8 cellular contexts compared by ENCODE assay signal in the genomic region with DNA sequence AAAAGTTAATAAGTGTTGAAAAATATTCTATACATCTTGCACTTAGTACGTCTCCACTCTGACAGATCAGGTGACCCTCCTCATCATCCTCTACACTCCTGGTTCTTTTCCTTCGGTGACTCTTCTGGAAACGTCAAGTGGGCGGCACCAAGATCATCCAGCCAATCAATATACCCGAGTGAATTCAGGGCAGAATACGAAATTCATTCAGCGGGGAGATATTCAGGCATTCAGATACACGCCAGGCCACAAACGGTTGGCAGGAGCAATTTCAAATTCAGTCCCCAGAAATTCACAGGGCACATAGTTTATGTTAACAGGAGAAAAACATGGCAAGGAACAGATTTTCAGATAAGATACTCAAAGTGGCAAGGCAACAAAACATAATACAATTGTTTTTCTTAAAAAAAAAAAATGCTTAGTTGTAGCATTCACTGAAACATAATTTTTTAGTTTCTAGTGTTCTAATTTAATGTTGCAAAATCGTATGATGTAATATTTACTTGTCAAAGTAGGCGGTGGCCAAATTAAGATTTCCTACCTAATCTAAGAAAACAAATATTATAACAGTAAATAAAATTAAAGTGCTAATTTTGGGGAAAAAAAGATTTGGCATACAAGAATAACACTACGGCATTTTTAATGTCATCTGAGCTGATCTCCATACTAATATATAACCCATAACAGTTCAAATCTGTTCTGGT. TPM values are rescaled to one million over a fixed set of nuclear protein-coding genes. Genes with fewer than 3 reads are reported as not detected.
A peak's percentile ranks its signal among the peaks of the same experiment; 100 is the strongest.
DNase-seq lines count a peak whose midpoint lies in the region; ATAC-seq and TF ChIP-seq lines count a peak whose summit lies in the region.

No MANE protein-coding gene starts in this region.

- peak overlapping the region; percentile 100 for H3K4me3 ChIP-seq in CD4-positive, CD25-positive, alpha-beta regulatory T cell (ENCODE audit: low read depth, low read length)
- H3K4me3 ChIP-seq in fibroblast of lung (replicated peaks in 1 of 4; ENCODE audit: control extremely low read depth in 1 of 4, insufficient read depth in 1 of 4, low read depth in 3 of 4, low read length in 4 of 4), result peak overlapping the region; percentile 93 to 100 (median 100)
- H3K4me3 ChIP-seq in parathyroid adenoma (ENCODE audit: low read depth, low read length), result peak overlapping the region; percentile 92

- no peak overlapping the region for H3K9ac ChIP-seq in fibroblast of lung (ENCODE audit: insufficient read depth, low read length)
- H3K9ac ChIP-seq in parathyroid adenoma, result no peak overlapping the region

- peaks cover 50% of the 10 kb centered on the region for H3K4me1 ChIP-seq in CD4-positive, CD25-positive, alpha-beta regulatory T cell (ENCODE audit: control insufficient read depth, insufficient read depth, low read length, poor library complexity, severe bottlenecking)
- H3K4me1 ChIP-seq in fibroblast of lung (ENCODE audit: control insufficient read depth, extremely low read depth, insufficient read depth, low read length) (peaks cover 7% of the 10 kb centered on the region), parathyroid adenoma (peaks cover 9% of the 10 kb centered on the region)

- peak overlapping the region; percentile 79 for H3K4me2 ChIP-seq in fibroblast of lung (ENCODE audit: extremely low read depth, insufficient read depth, low read length)
- H3K4me2 ChIP-seq in parathyroid adenoma (ENCODE audit: low read length), result peak overlapping the region; percentile 89

- H3K4me3 Mint-ChIP-seq in CD4-positive, CD25-positive, alpha-beta regulatory T cell, result peak overlapping the region; percentile 93 to 97 (median 94)
- no peak overlapping the region for H3K4me3 Mint-ChIP-seq in WTC11

- H3K4me1 Mint-ChIP-seq in CD4-positive, CD25-positive, alpha-beta regulatory T cell, result peaks cover 33 to 67% (median 49%) of the 10 kb centered on the region in 4 donors
- peaks cover 24% of the 10 kb centered on the region for H3K4me1 Mint-ChIP-seq in WTC11

- peaks cover 67% of the 10 kb centered on the region for H3K36me3 ChIP-seq in CD4-positive, CD25-positive, alpha-beta regulatory T cell (ENCODE audit: control insufficient read depth, insufficient read depth, low read length)
- H3K36me3 ChIP-seq in fibroblast of lung (ENCODE audit: control insufficient read depth, insufficient read depth, low read length) (peaks cover 17% of the 10 kb centered on the region), parathyroid adenoma (ENCODE audit: control insufficient read depth, insufficient read depth, low read length) (peaks cover 6% of the 10 kb centered on the region)

- peaks cover 0 to 3% (median 0%) of the 10 kb centered on the region in 7 donors for H3K9me3 Mint-ChIP-seq in CD4-positive, CD25-positive, alpha-beta regulatory T cell
- H3K9me3 Mint-ChIP-seq in WTC11, result no peaks in the 10 kb centered on the region

- H3K79me2 ChIP-seq in fibroblast of lung (ENCODE audit: control insufficient read depth, insufficient read depth, low read length) (peaks cover 80% of the 10 kb centered on the region), parathyroid adenoma (peaks cover 52% of the 10 kb centered on the region)

- ATAC-seq in CD4-positive, CD25-positive, alpha-beta regulatory T cell (ENCODE audit: low read depth in 2 of 2), result no peak
- no peak for ATAC-seq in WTC11
- no peak for ATAC-seq in HG03025 (IDR thresholded peaks at IDR 0.05; ENCODE audit: low FRiP score, unreplicated experiment)
- no peak for ATAC-seq in GM19467 (IDR thresholded peaks at IDR 0.05; ENCODE audit: unreplicated experiment)

- H2AFZ ChIP-seq in fibroblast of lung (ENCODE audit: low read length), result no peak overlapping the region
- no peak overlapping the region for H2AFZ ChIP-seq in parathyroid adenoma

- no peaks in the 10 kb centered on the region for H3K9me3 ChIP-seq in CD4-positive, CD25-positive, alpha-beta regulatory T cell (ENCODE audit: control insufficient read depth in 2 of 2, low read length in 2 of 2)
- H3K9me3 ChIP-seq in fibroblast of lung (ENCODE audit: control insufficient read depth, insufficient read depth, low read depth, low read length) (no peaks in the 10 kb centered on the region), parathyroid adenoma (ENCODE audit: control insufficient read depth, low read length) (no peaks in the 10 kb centered on the region)

- no peak for TF ChIP-seq CTCF in WTC11 (IDR thresholded peaks at IDR 0.05)
- no peak for TF ChIP-seq CTCF in fibroblast of lung (conservative IDR thresholded peaks at IDR 0.05 in 1 of 2, IDR thresholded peaks at IDR 0.05 in 1 of 2; ENCODE audit: low read depth in 1 of 2, low read length in 2 of 2)
- TF ChIP-seq CTCF in parathyroid adenoma (IDR thresholded peaks at IDR 0.05), result no peak

- CTCF ChIA-PET in WTC11 (lab: Charles Lee), result no interaction called here

- H3K27me3 ChIP-seq in CD4-positive, CD25-positive, alpha-beta regulatory T cell (ENCODE audit: control insufficient read depth, insufficient read depth, low read length), result no peaks in the 10 kb centered on the region
- no peaks in the 10 kb centered on the region for H3K27me3 ChIP-seq in fibroblast of lung (ENCODE audit: control insufficient read depth, insufficient read depth, low read length)
- H3K27me3 ChIP-seq in parathyroid adenoma (ENCODE audit: control insufficient read depth, insufficient read depth, low read length), result no peaks in the 10 kb centered on the region

- peaks cover 60% of the 10 kb centered on the region for H3K36me3 Mint-ChIP-seq in CD4-positive, CD25-positive, alpha-beta regulatory T cell
- H3K36me3 Mint-ChIP-seq in WTC11, result peaks cover 57% of the 10 kb centered on the region

- H3K27ac ChIP-seq in CD4-positive, CD25-positive, alpha-beta regulatory T cell (ENCODE audit: insufficient read depth, low read length, poor library complexity, severe bottlenecking), result peak overlapping the region; percentile 100
- no peak overlapping the region for H3K27ac ChIP-seq in fibroblast of lung (ENCODE audit: insufficient read depth, low read length)
- H3K27ac ChIP-seq in parathyroid adenoma, result peak overlapping the region; percentile 55

- POLR2A ChIA-PET in WTC11 (lab: Charles Lee), result no interaction called here

- H3K27ac Mint-ChIP-seq in CD4-positive, CD25-positive, alpha-beta regulatory T cell, result peak overlapping the region; percentile 22 to 100 (median 70)
- peak overlapping the region; percentile 90 for H3K27ac Mint-ChIP-seq in WTC11

- H4K20me1 ChIP-seq in fibroblast of lung (ENCODE audit: control insufficient read depth, extremely low read depth, insufficient read depth, low read length), result peaks cover 11% of the 10 kb centered on the region

- peak in 2 of 3 donors; percentile 12 to 28 for DNase-seq in CD4-positive, CD25-positive, alpha-beta regulatory T cell
- DNase-seq in WTC11 (ENCODE audit: low spot score) (no peak), fibroblast of lung (ENCODE audit: low read depth in 2 of 2) (peak; percentile 37 to 43), SKM-1 (lab: John Stamatoyannopoulos, UW; ENCODE audit: unreplicated experiment) (no peak), NCI-H345 treated with DMSO at 0.1 percent for 48 hours (lab: John Stamatoyannopoulos, UW; ENCODE audit: unreplicated experiment) (no peak)

- H3K27me3 Mint-ChIP-seq in CD4-positive, CD25-positive, alpha-beta regulatory T cell, result peaks cover 10% of the 10 kb centered on the region
- H3K27me3 Mint-ChIP-seq in WTC11 (ENCODE audit: low read depth), result no peaks in the 10 kb centered on the region

TF ChIP-seq in WTC11, 78 proteins besides CTCF, POLR2A, EP300 and RAD21:
- no peak for TF ChIP-seq ZNF138 (CRISPR knock-in tag; conservative IDR thresholded peaks at IDR 0.05)
- no peak for TF ChIP-seq FOXK1 (CRISPR knock-in tag; IDR thresholded peaks at IDR 0.05)

RNA-seq across cellular contexts. Expression of a gene that starts 4.2 kb away (rescaled TPM):
- 1,274 TPM for total RNA-seq in CD4-positive, CD25-positive, alpha-beta regulatory T cell
- polyA plus RNA-seq in CD4-positive, CD25-positive, alpha-beta regulatory T cell, result 10 to 100 TPM; 36.5 to 54.5 (median 42.3) TPM
- total RNA-seq in WTC11 (2021), result 25.5 to 29.5 TPM (median 25.7 TPM) in 3 replicates
- 68.5 and 76.8 TPM in 2 replicates for total RNA-seq in fibroblast of lung
- 44.1 and 104 TPM in 2 replicates for polyA plus RNA-seq in fibroblast of lung
- 21.9 and 50.5 TPM in 2 replicates for polyA plus RNA-seq in fibroblast of lung (2012)
- polyA minus RNA-seq in fibroblast of lung (ENCODE audit: low replicate concordance), result 2.6 and 3.7 TPM in 2 replicates

RNA-seq across cellular contexts. Expression of a gene that starts 28.6 kb away (rescaled TPM):
- 29.1 TPM for total RNA-seq in CD4-positive, CD25-positive, alpha-beta regulatory T cell
- polyA plus RNA-seq in CD4-positive, CD25-positive, alpha-beta regulatory T cell, result 10 to 100 TPM; 15.3 to 45.4 (median 34.6) TPM
- 39.3 to 51.8 TPM (median 49.9 TPM) in 3 replicates for total RNA-seq in WTC11 (2021)
- 66.9 and 76.8 TPM in 2 replicates for total RNA-seq in fibroblast of lung
- 28.2 and 58.9 TPM in 2 replicates for polyA plus RNA-seq in fibroblast of lung
- 17.0 and 39.8 TPM in 2 replicates for polyA plus RNA-seq in fibroblast of lung (2012)
- 1.1 and 5.6 TPM in 2 replicates for polyA minus RNA-seq in fibroblast of lung (ENCODE audit: low replicate concordance)

RNA-seq across cellular contexts. Expression of a gene that starts 28.9 kb away (rescaled TPM):
- total RNA-seq in CD4-positive, CD25-positive, alpha-beta regulatory T cell, result 9.9 TPM
- polyA plus RNA-seq in CD4-positive, CD25-positive, alpha-beta regulatory T cell, result 10 to 100 TPM; 22.6 to 30.0 (median 24.3) TPM
- total RNA-seq in WTC11 (2021) (49.1 to 51.2 TPM (median 50.6 TPM) in 3 replicates), fibroblast of lung (21.0 and 23.6 TPM in 2 replicates)
- 40.7 and 45.5 TPM in 2 replicates for polyA plus RNA-seq in fibroblast of lung
- 15.9 and 19.9 TPM in 2 replicates for polyA plus RNA-seq in fibroblast of lung (2012)
- 6.1 and 15.0 TPM in 2 replicates for polyA minus RNA-seq in fibroblast of lung (ENCODE audit: low replicate concordance)

RNA-seq across cellular contexts. Expression of a gene that starts 48.5 kb away (rescaled TPM):
- total RNA-seq in CD4-positive, CD25-positive, alpha-beta regulatory T cell, result 261 TPM
- polyA plus RNA-seq in CD4-positive, CD25-positive, alpha-beta regulatory T cell, result 100 to 1,000 TPM; 181 to 253 (median 221) TPM
- total RNA-seq in WTC11 (2021) (191 to 255 TPM (median 208 TPM) in 3 replicates), fibroblast of lung (425 and 429 TPM in 2 replicates)
- polyA plus RNA-seq in fibroblast of lung, result 296 and 325 TPM in 2 replicates
- 318 and 372 TPM in 2 replicates for polyA plus RNA-seq in fibroblast of lung (2012)
- 154 and 241 TPM in 2 replicates for polyA minus RNA-seq in fibroblast of lung (ENCODE audit: low replicate concordance)

Comparison
In these comparisons a context has a peak if more than half of its experiments do, and no peak if none do; other contexts are left out.
1. DNase-seq: peak in CD4-positive, CD25-positive, alpha-beta regulatory T cell (2 of 3) and fibroblast of lung (2 of 2); none in WTC11 (single experiment), SKM-1 (single experiment) and NCI-H345 treated with DMSO at 0.1 percent for 48 hours (single experiment).
2. RNA of a gene that starts 4.2 kb away (total RNA-seq): 1,274 TPM in CD4-positive, CD25-positive, alpha-beta regulatory T cell (single experiment); 68.5 to 76.8 TPM in fibroblast of lung and 25.5 to 29.5 TPM in WTC11; every median in the first group is over 10 times any median in the second.
3. Peak in every context shown above with its lines, with median percentiles within 50 percentile points of each other: H3K4me3 ChIP-seq.